In the genomic region with DNA sequence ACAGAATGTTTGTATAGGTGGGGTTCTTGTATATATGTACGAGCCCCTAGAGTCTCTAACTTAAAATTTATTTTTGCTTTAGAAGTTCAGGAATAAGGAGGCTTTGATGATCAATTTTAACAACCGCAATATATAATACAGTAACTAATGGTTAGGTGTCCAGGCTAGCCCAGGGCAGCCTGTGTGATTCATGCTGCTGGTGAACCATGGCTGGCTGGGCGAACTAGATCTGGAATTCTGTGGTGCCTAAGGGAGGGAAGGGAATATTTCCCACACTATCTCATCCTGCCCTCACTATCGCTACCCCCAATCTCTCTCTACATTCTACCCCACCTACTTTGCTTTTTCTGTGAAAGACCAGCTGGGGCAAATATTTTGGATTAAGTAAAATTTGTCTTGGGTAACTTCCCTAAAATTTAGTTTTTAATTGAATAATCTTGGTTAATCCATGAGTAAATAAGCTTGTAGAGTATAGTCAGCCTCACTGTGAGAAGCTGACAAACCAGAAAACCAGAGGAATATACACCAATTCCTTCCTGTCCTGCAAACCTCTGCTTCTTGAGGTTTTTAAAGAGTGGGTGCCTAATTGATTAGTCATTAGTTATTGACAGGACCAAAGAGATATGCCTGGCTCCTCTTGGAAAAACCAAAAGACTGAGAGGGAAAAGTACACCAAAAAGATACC, we compare ENCODE assay signal across 25 cellular contexts.
DNase-seq lines count a peak whose midpoint lies in the region; ATAC-seq and TF ChIP-seq lines count a peak whose summit lies in the region.
"Had no signal": no experiment of that assay in that cellular context is flagged by ENCODE, and none has a peak within 500 bp of the region (broad histone marks: within the 10 kb centered on the region; RNA-seq: fewer than 3 reads in every experiment).

No MANE protein-coding gene starts in this region.

- TF ChIP-seq CTCF in foreskin keratinocyte (conservative IDR thresholded peaks at IDR 0.05) = no peak

- H3K27ac ChIP-seq in foreskin keratinocyte = peak overlapping the region; percentile 63
- H3K27ac ChIP-seq: body of pancreas, heart left ventricle, pancreas, spleen, upper lobe of left lung, VCaP had no signal

- DNase-seq in HT1080 (ENCODE audit: low read depth) (peak; percentile 62), T1000 (lab: John Stamatoyannopoulos, UW) (peak; percentile 45), foreskin keratinocyte (peak; percentile 77 to 89), NCI-H2227 (lab: John Stamatoyannopoulos, UW; ENCODE audit: unreplicated experiment) (no peak), SK-N-DZ (ENCODE audit: low spot score) (no peak)
- DNase-seq in stimulated activated naive CD8-positive, alpha-beta T cell treated with anti-CD3 and anti-CD28 coated beads, Interleukin-15, Interleukin-2, amounts not matched to agents 100 U/mL and 50 U/mL, for 24 hours = no peak
- DNase-seq: activated CD4-positive, alpha-beta T cell treated with anti-CD3 and anti-CD28 coated beads for 48 hours; activated gamma-delta T cell; activated T-cell treated with anti-CD3 and anti-CD28 coated beads, Interleukin-2, amount 50 U/mL, for 1 hour; body of pancreas; heart left ventricle; IMR-90; left cardiac atrium; NCI-H2029 treated with DMSO at 0.1 percent for 48 hours; NCI-H345; NCI-H774; nephron progenitor cell; pancreas; SK-N-SH; spleen; T-helper 17 cell; upper lobe of left lung had no signal

- ATAC-seq in foreskin keratinocyte = peak; percentile 99
- ATAC-seq in stimulated activated naive CD8-positive, alpha-beta T cell treated with anti-CD3 and anti-CD28 coated beads, Interleukin-15, Interleukin-2, amounts not matched to agents 100 U/mL and 50 U/mL, for 24 hours = no peak
- no peak for ATAC-seq in GM19035 (IDR thresholded peaks at IDR 0.05; ENCODE audit: unreplicated experiment)
- ATAC-seq: body of pancreas, GM23338, heart left ventricle, left cardiac atrium, pancreas, T-helper 17 cell had no signal

- H3K27me3 ChIP-seq in foreskin keratinocyte = no peaks in the 10 kb centered on the region
- H3K27me3 ChIP-seq: body of pancreas, heart left ventricle, pancreas, upper lobe of left lung had no signal

- peaks cover 17% of the 10 kb centered on the region for H3K4me1 ChIP-seq in foreskin keratinocyte
- H3K4me1 ChIP-seq: body of pancreas, pancreas, spleen, upper lobe of left lung had no signal

Comparison
In these comparisons a context has a peak if more than half of its experiments do, and no peak if none do; other contexts are left out.
1. DNase-seq: peak in HT1080 (single experiment), T1000 (single experiment) and foreskin keratinocyte (2 of 2); none in NCI-H2227 (single experiment), SK-N-DZ (single experiment) and stimulated activated naive CD8-positive, alpha-beta T cell treated with anti-CD3 and anti-CD28 coated beads, Interleukin-15, Interleukin-2, amounts not matched to agents 100 U/mL and 50 U/mL, for 24 hours (single experiment).